In genomic region chr2:181178823-181179412, GRCh38 we compare ENCODE assay signal across 1 cellular context.
TF ChIP-seq lines count a peak whose summit lies in the region.

No MANE protein-coding gene starts in this region.

TF ChIP-seq in H1, 55 proteins besides CTCF, POLR2A, EP300 and RAD21 (continued from another document):
- no peak for TF ChIP-seq CHD7 (IDR thresholded peaks at IDR 0.05; ENCODE audit: insufficient replicate concordance, low read length)
- no peak for TF ChIP-seq CHD1 (IDR thresholded peaks at IDR 0.05; ENCODE audit: low read depth, low read length)
- TF ChIP-seq GABPA (IDR thresholded peaks at IDR 0.05; ENCODE audit: borderline replicate concordance, insufficient read depth, low read length), result no peak
